16 cellular contexts compared by ENCODE assay signal in the genomic region with DNA sequence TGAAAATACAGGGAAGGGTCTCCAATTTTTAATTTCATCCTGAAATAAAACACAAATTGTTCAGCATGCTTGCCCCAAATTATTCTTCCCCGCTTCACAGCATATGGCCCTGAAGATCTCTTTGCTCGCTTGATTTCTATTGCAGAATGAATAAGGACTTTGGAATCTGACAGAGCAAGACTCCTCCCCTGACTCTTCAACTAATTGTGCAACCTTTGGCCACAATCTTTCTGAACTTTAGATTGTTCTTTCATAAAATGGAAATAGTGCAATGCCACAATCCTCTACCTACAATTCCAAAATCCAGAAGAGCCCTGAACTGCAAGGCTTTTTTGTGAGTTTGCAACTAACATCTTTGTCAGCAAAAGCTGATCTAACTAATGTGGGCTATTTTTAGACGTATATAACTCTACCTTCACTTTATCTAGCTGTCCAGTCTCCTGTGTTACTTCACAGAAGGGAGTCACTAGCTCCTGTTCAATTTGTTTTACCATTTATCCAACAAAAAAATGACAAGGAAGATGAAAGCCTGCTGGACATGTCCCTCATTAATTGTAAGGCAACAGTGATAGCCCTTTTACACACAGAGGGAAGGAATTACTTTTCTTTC. TPM values are rescaled to one million over a fixed set of nuclear protein-coding genes. Genes with fewer than 3 reads are reported as not detected.
DNase-seq lines count a peak whose midpoint lies in the region; ATAC-seq, FAIRE-seq and TF ChIP-seq lines count a peak whose summit lies in the region.
"Had no signal": no experiment of that assay in that cellular context is flagged by ENCODE, and none has a peak within 500 bp of the region (broad histone marks: within the 10 kb centered on the region; RNA-seq: fewer than 3 reads in every experiment).

No MANE protein-coding gene starts in this region.

- no peak overlapping the region for H3K27ac ChIP-seq in HepG2 (ENCODE audit: extremely low read length, insufficient read depth, low read length)
- H3K27ac ChIP-seq: transverse colon had no signal

- intact Hi-C loops in HepG2 (cut with micrococcal nuclease; ENCODE audit: unreplicated experiment) = no loop called here

- TF ChIP-seq EP300 in Ishikawa (IDR thresholded peaks at IDR 0.05; ENCODE audit: borderline replicate concordance) (no peak), HepG2 (IDR thresholded peaks at IDR 0.05; ENCODE audit: low read depth in 2 of 2, low read length in 2 of 2) (no peak), HepG2 (CRISPR knock-in tag; IDR thresholded peaks at IDR 0.05; ENCODE audit: borderline replicate concordance) (no peak)

- no peaks in the 10 kb centered on the region for H3K27me3 ChIP-seq in bronchial epithelial cell (ENCODE audit: control insufficient read depth, insufficient read depth, low read length)
- no peaks in the 10 kb centered on the region for H3K27me3 ChIP-seq in HepG2 (ENCODE audit: control insufficient read depth in 1 of 2, insufficient read depth in 2 of 2, low read length in 2 of 2)
- H3K27me3 ChIP-seq: transverse colon had no signal

- FAIRE-seq in bronchial epithelial cell (lab: Jason Lieb, UNC) = no peak
- FAIRE-seq in HepG2 (lab: Jason Lieb, UNC) = peak; percentile 28

- DNase-seq in AG08395 (ENCODE audit: low spot score) (peak; percentile 60), bronchial epithelial cell (ENCODE audit: low read depth) (peak; percentile 82), HepG2 (ENCODE audit: low spot score) (peak; percentile 39), SKM-1 treated with dmso at 0.1 percent for 144 hours (lab: John Stamatoyannopoulos, UW; ENCODE audit: unreplicated experiment) (no peak), CD1c-positive myeloid dendritic cell (ENCODE audit: extremely low spot score) (no peak), GM20000 (ENCODE audit: low spot score) (no peak)
- DNase-seq: activated CD4-positive, alpha-beta T cell treated with anti-CD3 and anti-CD28 coated beads, Interleukin-2, amount 50 U/mL, for 4 hours; activated naive CD4-positive, alpha-beta T cell treated with anti-CD3 and anti-CD28 coated beads for 36 hours; CD4-positive, alpha-beta T cell; effector memory CD8-positive, alpha-beta T cell; left cardiac atrium; NCI-H2029; transverse colon had no signal

- ATAC-seq in HepG2 (peak; percentile 47; the same call in 1 of the 3 replicates), HG03354 (IDR thresholded peaks at IDR 0.05; ENCODE audit: poor library complexity, severe bottlenecking, unreplicated experiment) (no peak)
- ATAC-seq: effector memory CD8-positive, alpha-beta T cell; SK-N-SH treated with all-trans-retinoic acid at 6 μM for 48 hours had no signal

- CTCF ChIA-PET in HepG2 (lab: Yijun Ruan, JAX; ENCODE audit: low intra/inter-chr PET ratio, low total read pairs) = no interaction called here

- H3K4me1 ChIP-seq in HepG2 (ENCODE audit: insufficient read depth, low read length) = peaks cover 12% of the 10 kb centered on the region

- no peak overlapping the region for H3K4me3 ChIP-seq in bronchial epithelial cell (ENCODE audit: low read depth, low read length)
- H3K4me3 ChIP-seq in HepG2 (replicated peaks in 1 of 3; ENCODE audit: insufficient read depth in 1 of 3, low read depth in 2 of 3, low read length in 3 of 3) = no peak overlapping the region
- H3K4me3 ChIP-seq: transverse colon had no signal

- no peak overlapping the region for H3K4me2 ChIP-seq in HepG2 (ENCODE audit: low read depth, low read length)

- TF ChIP-seq CTCF in bronchial epithelial cell (IDR thresholded peaks at IDR 0.05; ENCODE audit: insufficient read depth, low read length, severe bottlenecking) = no peak
- TF ChIP-seq CTCF in HepG2 (CRISPR knock-in tag; IDR thresholded peaks at IDR 0.05) = no peak
- TF ChIP-seq CTCF in GM20000 (IDR thresholded peaks at IDR 0.05; ENCODE audit: extremely low read depth, missing control alignments) = no peak

- H3K36me3 ChIP-seq in bronchial epithelial cell (ENCODE audit: control insufficient read depth, insufficient read depth, low read length) = no peaks in the 10 kb centered on the region
- no peaks in the 10 kb centered on the region for H3K36me3 ChIP-seq in HepG2 (replicated peaks in 1 of 2; ENCODE audit: control insufficient read depth in 1 of 2, insufficient read depth in 2 of 2, low read length in 2 of 2)

- TF ChIP-seq RAD21 in Ishikawa (IDR thresholded peaks at IDR 0.05; ENCODE audit: low read depth) (no peak), HepG2 (CRISPR knock-in tag; IDR thresholded peaks at IDR 0.05) (no peak)

- H3K9ac ChIP-seq in HepG2 (ENCODE audit: insufficient read depth, low read depth, low read length) = no peak overlapping the region

- no peaks in the 10 kb centered on the region for H3K9me3 ChIP-seq in HepG2 (ENCODE audit: low read length)
- H3K9me3 ChIP-seq: transverse colon had no signal

- POLR2A ChIA-PET in HepG2 (lab: Yijun Ruan, JAX) = no interaction called here

- no peaks in the 10 kb centered on the region for H4K20me1 ChIP-seq in HepG2 (ENCODE audit: insufficient read depth, low read length)

- no TSS peak for BruUV-seq in HepG2 (replicated peaks; lab: Mats Ljungman, UMichigan)

- no peak overlapping the region for H2AFZ ChIP-seq in HepG2 (ENCODE audit: low read length)

- WGBS in HepG2 (ENCODE audit: low lambda C conversion rate) = 0% methylated on average over 3 of the region's 3 CpGs

- no peak for TF ChIP-seq POLR2A in HepG2 (IDR thresholded peaks at IDR 0.05; ENCODE audit: insufficient read depth in 1 of 2, low read depth in 2 of 2, low read length in 2 of 2)

- in situ Hi-C loops in HepG2 (cut with HindIII; ENCODE audit: extremely low pct_ligation_motif_present, low pct_unique_long_range_greater_than_20kb) = no loop called here

- H3K79me2 ChIP-seq in HepG2 (ENCODE audit: insufficient read depth, low read length) = no peaks in the 10 kb centered on the region

TF ChIP-seq in HepG2, 621 proteins besides CTCF, POLR2A, EP300 and RAD21 (continues in another document):
- TF ChIP-seq RAD51 (IDR thresholded peaks at IDR 0.05; ENCODE audit: borderline replicate concordance) = no peak
- TF ChIP-seq ZSCAN29 (CRISPR knock-in tag; conservative IDR thresholded peaks at IDR 0.05) = no peak
- TF ChIP-seq NCOR1 (IDR thresholded peaks at IDR 0.05; ENCODE audit: borderline replicate concordance, low read length) = peak; percentile 76; the same call in 1 of the 2 replicates

RNA-seq across cellular contexts. Expression of a gene that starts 13.4 kb away (rescaled TPM):
- total RNA-seq in bronchial epithelial cell (3.2 and 7.9 TPM in 2 replicates), HepG2 (2016; rRNA removed; fragmentation: Illumina TruSeq; extraction: Trizol) (0.13 and 0.20 TPM in 2 replicates)
- not detected in 2 replicates for total RNA-seq in HepG2 (2016; cell fraction: cytosol; rRNA removed; fragmentation: Illumina TruSeq; extraction: Trizol; ENCODE audit: low read depth)
- 0.09 and 0.12 TPM in 2 replicates for total RNA-seq in HepG2 (2016; cell fraction: insoluble cytoplasmic fraction; rRNA removed; fragmentation: Illumina TruSeq; extraction: Trizol)
- 0.07 TPM in 1 of 2 replicates, not detected in the other for total RNA-seq in HepG2 (2016; cell fraction: membrane; rRNA removed; fragmentation: Illumina TruSeq; extraction: Trizol)
- total RNA-seq in HepG2 (2016; cell fraction: nucleus; rRNA removed; fragmentation: Illumina TruSeq; extraction: Trizol) = 0.09 TPM in 2 replicates
- polyA plus RNA-seq in HepG2 (2011; rRNA removed) = 0.05 and 0.16 TPM in 2 replicates
- 0.01 and 0.09 TPM in 2 replicates for polyA plus RNA-seq in HepG2 (2011; cell fraction: cytosol; rRNA removed)
- polyA plus RNA-seq in HepG2 (2011; cell fraction: nucleus; rRNA removed) = 0.06 and 0.29 TPM in 2 replicates
- 0.04 and 0.08 TPM in 2 replicates for polyA plus RNA-seq in HepG2 (2012)
- not detected in 2 replicates for polyA plus RNA-seq in HepG2 (2016; cell fraction: cytosol; fragmentation: Illumina TruSeq; extraction: Trizol; ENCODE audit: low read depth)
- polyA plus RNA-seq in HepG2 (2016; cell fraction: insoluble cytoplasmic fraction; fragmentation: Illumina TruSeq; extraction: Trizol; ENCODE audit: low read depth) = 0.15 TPM in 1 of 2 replicates, not detected in the other
- not detected in 2 replicates for polyA plus RNA-seq in HepG2 (2016; cell fraction: membrane; fragmentation: Illumina TruSeq; extraction: Trizol; ENCODE audit: low read depth)
- polyA plus RNA-seq in HepG2 (2016; cell fraction: nucleus; fragmentation: Illumina TruSeq; extraction: Trizol; ENCODE audit: insufficient read depth, low read depth) = 0.15 and 0.18 TPM in 2 replicates
- 0.04 and 1.8 TPM in 2 replicates for polyA minus RNA-seq in HepG2 (2011; rRNA and poly(A)+ RNA removed; ENCODE audit: low replicate concordance)
- not detected in 2 replicates for polyA minus RNA-seq in HepG2 (2011; cell fraction: cytosol; rRNA and poly(A)+ RNA removed)
- polyA minus RNA-seq in HepG2 (2011; cell fraction: nucleus; rRNA and poly(A)+ RNA removed) = 0.13 and 0.37 TPM in 2 replicates

RNA-seq across cellular contexts. Expression of a gene that starts 28.5 kb away (rescaled TPM):
- total RNA-seq in bronchial epithelial cell = 3.5 and 3.7 TPM in 2 replicates
- total RNA-seq in HepG2 (2016; rRNA removed; fragmentation: Illumina TruSeq; extraction: Trizol) = not detected in 2 replicates
- total RNA-seq in HepG2 (2016; cell fraction: cytosol; rRNA removed; fragmentation: Illumina TruSeq; extraction: Trizol; ENCODE audit: low read depth) = not detected in 2 replicates
- total RNA-seq in HepG2 (2016; cell fraction: insoluble cytoplasmic fraction; rRNA removed; fragmentation: Illumina TruSeq; extraction: Trizol) = not detected in 2 replicates
- not detected in 2 replicates for total RNA-seq in HepG2 (2016; cell fraction: membrane; rRNA removed; fragmentation: Illumina TruSeq; extraction: Trizol)
- total RNA-seq in HepG2 (2016; cell fraction: nucleus; rRNA removed; fragmentation: Illumina TruSeq; extraction: Trizol) = not detected in 2 replicates
- not detected in 2 replicates for polyA plus RNA-seq in HepG2 (2011; rRNA removed)
- polyA plus RNA-seq in HepG2 (2011; cell fraction: cytosol; rRNA removed) = not detected in 2 replicates
- not detected in 2 replicates for polyA plus RNA-seq in HepG2 (2011; cell fraction: nucleus; rRNA removed)
- polyA plus RNA-seq in HepG2 (2012) = not detected in 2 replicates
- polyA plus RNA-seq in HepG2 (2016; cell fraction: cytosol; fragmentation: Illumina TruSeq; extraction: Trizol; ENCODE audit: low read depth) = not detected in 2 replicates
- not detected in 2 replicates for polyA plus RNA-seq in HepG2 (2016; cell fraction: insoluble cytoplasmic fraction; fragmentation: Illumina TruSeq; extraction: Trizol; ENCODE audit: low read depth)
- polyA plus RNA-seq in HepG2 (2016; cell fraction: membrane; fragmentation: Illumina TruSeq; extraction: Trizol; ENCODE audit: low read depth) = not detected in 2 replicates
- not detected in 2 replicates for polyA plus RNA-seq in HepG2 (2016; cell fraction: nucleus; fragmentation: Illumina TruSeq; extraction: Trizol; ENCODE audit: insufficient read depth, low read depth)
- polyA minus RNA-seq in HepG2 (2011; rRNA and poly(A)+ RNA removed; ENCODE audit: low replicate concordance) = 3.1 TPM in 1 of 2 replicates, not detected in the other
- not detected in 2 replicates for polyA minus RNA-seq in HepG2 (2011; cell fraction: cytosol; rRNA and poly(A)+ RNA removed)
- not detected in 2 replicates for polyA minus RNA-seq in HepG2 (2011; cell fraction: nucleus; rRNA and poly(A)+ RNA removed)

Comparison
In these comparisons a context has a peak if more than half of its experiments do, and no peak if none do; other contexts are left out.
1. DNase-seq: peak in AG08395 (single experiment), bronchial epithelial cell (single experiment) and HepG2 (single experiment); none in SKM-1 treated with dmso at 0.1 percent for 144 hours (single experiment), CD1c-positive myeloid dendritic cell (single experiment) and GM20000 (single experiment).